1 cellular context compared by ENCODE assay signal in genomic region chr22:18059473-18059872, GRCh38.
TF ChIP-seq lines count a peak whose summit lies in the region.

No MANE protein-coding gene starts in this region.

TF ChIP-seq in K562, 482 proteins besides CTCF, POLR2A, EP300 and RAD21:
- TF ChIP-seq ZNF280B (CRISPR knock-in tag; IDR thresholded peaks at IDR 0.05) (no peak), ERF (CRISPR knock-in tag; IDR thresholded peaks at IDR 0.05) (no peak), TRIM24 (IDR thresholded peaks at IDR 0.05) (no peak), USF2 (CRISPR knock-in tag; IDR thresholded peaks at IDR 0.05) (no peak), TFE3 (CRISPR knock-in tag; IDR thresholded peaks at IDR 0.05) (peak; percentile 78), EGR1 (conservative IDR thresholded peaks at IDR 0.05) (no peak)
